In genomic region chr6:7051780-7052440, GRCh38 we compare ENCODE assay signal across 8 cellular contexts. TPM values are rescaled to one million over a fixed set of nuclear protein-coding genes. Genes with fewer than 3 reads are reported as not detected.
DNase-seq lines count a peak whose midpoint lies in the region; ATAC-seq and TF ChIP-seq lines count a peak whose summit lies in the region.

No MANE protein-coding gene starts in this region.

- ATAC-seq in GM21529 (IDR thresholded peaks at IDR 0.05; ENCODE audit: unreplicated experiment) = peak; percentile 58
- ATAC-seq in activated CD8-positive, alpha-beta memory T cell treated with anti-CD3 and anti-CD28 coated beads, Interleukin-2, amount 10 ng/mL, durations not matched to agents 7 days and 5 days = peak; percentile 52
- ATAC-seq in naive B cell (ENCODE audit: low read depth in 2 of 2) = peak; percentile 84 to 85

- peak overlapping the region; percentile 59 for H3K4me3 ChIP-seq in CD8-positive, alpha-beta memory T cell (ENCODE audit: low read length)
- peak overlapping the region; percentile 35 to 76 (median 59) for H3K4me3 ChIP-seq in tibial nerve

- H3K36me3 ChIP-seq in CD8-positive, alpha-beta memory T cell (ENCODE audit: insufficient read depth, low read length) = no peaks in the 10 kb centered on the region
- H3K36me3 ChIP-seq in tibial nerve = no peaks in the 10 kb centered on the region

- no peaks in the 10 kb centered on the region for H3K9me3 Mint-ChIP-seq in CD8-positive, alpha-beta memory T cell
- no peaks in the 10 kb centered on the region for H3K9me3 Mint-ChIP-seq in activated CD8-positive, alpha-beta memory T cell treated with anti-CD3 and anti-CD28 coated beads, Interleukin-2, amount 10 ng/mL, durations not matched to agents 7 days and 5 days (ENCODE audit: low read depth)
- H3K9me3 Mint-ChIP-seq in naive B cell = no peaks in the 10 kb centered on the region

- peaks cover 3 to 10% (median 5%) of the 10 kb centered on the region in 3 donors for H3K4me1 Mint-ChIP-seq in CD8-positive, alpha-beta memory T cell
- H3K4me1 Mint-ChIP-seq in activated CD8-positive, alpha-beta memory T cell treated with anti-CD3 and anti-CD28 coated beads, Interleukin-2, amount 10 ng/mL, durations not matched to agents 7 days and 5 days = peaks cover 4% of the 10 kb centered on the region
- peaks cover 11 to 17% (median 11%) of the 10 kb centered on the region in 3 donors for H3K4me1 Mint-ChIP-seq in naive B cell

- POLR2A ChIA-PET in CD8-positive, alpha-beta memory T cell (lab: Charles Lee) = interaction anchor here (0.6 kb wide), 1 partner anchor 58 kb away, joined by 3 read pairs; no protein-coding TSS in a partner anchor

- H3K27me3 ChIP-seq in CD8-positive, alpha-beta memory T cell (ENCODE audit: insufficient read depth, low read length, poor library complexity, severe bottlenecking) = no peaks in the 10 kb centered on the region
- no peaks in the 10 kb centered on the region for H3K27me3 ChIP-seq in tibial nerve

- H3K36me3 Mint-ChIP-seq in CD8-positive, alpha-beta memory T cell = no peaks in the 10 kb centered on the region
- no peaks in the 10 kb centered on the region for H3K36me3 Mint-ChIP-seq in activated CD8-positive, alpha-beta memory T cell treated with anti-CD3 and anti-CD28 coated beads, Interleukin-2, amount 10 ng/mL, durations not matched to agents 7 days and 5 days
- H3K36me3 Mint-ChIP-seq in naive B cell = no peaks in the 10 kb centered on the region

- TF ChIP-seq POLR2A in erythroblast (IDR thresholded peaks at IDR 0.05; ENCODE audit: low read length) = peak; percentile 20
- TF ChIP-seq POLR2A in tibial nerve (IDR thresholded peaks at IDR 0.05) = no peak

- H3K4me1 ChIP-seq in CD8-positive, alpha-beta memory T cell (ENCODE audit: insufficient read depth, low read length) = peaks cover 5% of the 10 kb centered on the region
- peaks cover 0 to 24% (median 14%) of the 10 kb centered on the region in 4 donors for H3K4me1 ChIP-seq in tibial nerve

- H3K27me3 Mint-ChIP-seq in CD8-positive, alpha-beta memory T cell = peaks cover 0 to 3% of the 10 kb centered on the region in 2 donors
- H3K27me3 Mint-ChIP-seq in activated CD8-positive, alpha-beta memory T cell treated with anti-CD3 and anti-CD28 coated beads, Interleukin-2, amount 10 ng/mL, durations not matched to agents 7 days and 5 days = peaks cover 37% of the 10 kb centered on the region
- H3K27me3 Mint-ChIP-seq in naive B cell = no peaks in the 10 kb centered on the region

- H3K4me3 Mint-ChIP-seq in CD8-positive, alpha-beta memory T cell = peak overlapping the region in 6 of 7 donors; percentile 38 to 86 (median 71)
- no peak overlapping the region for H3K4me3 Mint-ChIP-seq in activated CD8-positive, alpha-beta memory T cell treated with anti-CD3 and anti-CD28 coated beads, Interleukin-2, amount 10 ng/mL, durations not matched to agents 7 days and 5 days
- peak overlapping the region; percentile 72 to 91 (median 82) for H3K4me3 Mint-ChIP-seq in naive B cell

- 0 to 1% methylated on average over 36 to 41 of the region's 58 CpGs for WGBS in tibial nerve, 2 donors

- TF ChIP-seq EP300 in tibial nerve (IDR thresholded peaks at IDR 0.05) = no peak

- no peaks in the 10 kb centered on the region for H3K9me3 ChIP-seq in CD8-positive, alpha-beta memory T cell (ENCODE audit: low read length)
- H3K9me3 ChIP-seq in tibial nerve = no peaks in the 10 kb centered on the region

- no peak overlapping the region for H3K27ac Mint-ChIP-seq in CD8-positive, alpha-beta memory T cell
- H3K27ac Mint-ChIP-seq in activated CD8-positive, alpha-beta memory T cell treated with anti-CD3 and anti-CD28 coated beads, Interleukin-2, amount 10 ng/mL, durations not matched to agents 7 days and 5 days = no peak overlapping the region
- H3K27ac Mint-ChIP-seq in naive B cell = no peak overlapping the region

- H3K27ac ChIP-seq in CD8-positive, alpha-beta memory T cell (ENCODE audit: low read depth, low read length) = no peak overlapping the region
- peak overlapping the region in 3 of 4 donors; percentile 82 to 89 (median 88) for H3K27ac ChIP-seq in tibial nerve

- peak; percentile 3 to 74 (median 55) for DNase-seq in CD8-positive, alpha-beta memory T cell
- peak; percentile 28 for DNase-seq in NCI-H146 treated with DMSO at 0.1 percent for 48 hours (lab: John Stamatoyannopoulos, UW; ENCODE audit: unreplicated experiment)
- no peak for DNase-seq in activated CD8-positive, alpha-beta memory T cell treated with anti-CD3 and anti-CD28 coated beads, Interleukin-2, amount 10 ng/mL, durations not matched to agents 7 days and 5 days
- peak; percentile 70 to 71 for DNase-seq in erythroblast (lab: John Stamatoyannopoulos, UW)
- peak; percentile 69 for DNase-seq in naive B cell
- DNase-seq in tibial nerve (ENCODE audit: low spot score in 2 of 2) = no peak
- DNase-seq in NCI-H526 treated with DMSO at 0.1 percent for 48 hours (lab: John Stamatoyannopoulos, UW) = no peak

- CTCF ChIA-PET in CD8-positive, alpha-beta memory T cell (lab: Charles Lee) = interaction anchor here (1.6 kb wide), 1 partner anchor 15 kb away, joined by 4 read pairs; no protein-coding TSS in a partner anchor
- CTCF ChIA-PET in activated CD8-positive, alpha-beta memory T cell treated with anti-CD3 and anti-CD28 coated beads, Interleukin-2, amount 10 ng/mL, durations not matched to agents 7 days and 5 days (lab: Charles Lee) = no interaction called here

- no peak for TF ChIP-seq CTCF in tibial nerve (IDR thresholded peaks at IDR 0.05)

RNA-seq across cellular contexts. Expression of gene RREB1, which starts 55.9 kb away (rescaled TPM):
- total RNA-seq in CD8-positive, alpha-beta memory T cell = 10 to 100 TPM; 17.7 to 18.7 TPM
- polyA plus RNA-seq in CD8-positive, alpha-beta memory T cell = 8.5 TPM
- 10 to 100 TPM; 20.6 to 24.6 TPM for total RNA-seq in activated CD8-positive, alpha-beta memory T cell treated with anti-CD3 and anti-CD28 coated beads, Interleukin-2, amount 10 ng/mL, durations not matched to agents 7 days and 5 days
- 1 to 10 TPM; 1.5 to 9.9 (median 5.2) TPM for polyA plus RNA-seq in naive B cell (ENCODE audit: low read depth in 6 of 6)
- total RNA-seq in tibial nerve = 10 to 100 TPM; 32.3 to 61.5 (median 36.3) TPM

Comparison
In these comparisons a context has a peak if more than half of its experiments do, and no peak if none do; other contexts are left out.
1. DNase-seq: peak in CD8-positive, alpha-beta memory T cell (5 of 5), NCI-H146 treated with DMSO at 0.1 percent for 48 hours (single experiment), erythroblast (2 of 2) and naive B cell (single experiment); none in activated CD8-positive, alpha-beta memory T cell treated with anti-CD3 and anti-CD28 coated beads, Interleukin-2, amount 10 ng/mL, durations not matched to agents 7 days and 5 days (single experiment), tibial nerve (0 of 2) and NCI-H526 treated with DMSO at 0.1 percent for 48 hours (single experiment).
2. Peak in every context shown above with its lines, with median percentiles within 50 percentile points of each other: ATAC-seq.